Comparison of ENCODE assay signal across 19 cellular contexts in the genomic region with DNA sequence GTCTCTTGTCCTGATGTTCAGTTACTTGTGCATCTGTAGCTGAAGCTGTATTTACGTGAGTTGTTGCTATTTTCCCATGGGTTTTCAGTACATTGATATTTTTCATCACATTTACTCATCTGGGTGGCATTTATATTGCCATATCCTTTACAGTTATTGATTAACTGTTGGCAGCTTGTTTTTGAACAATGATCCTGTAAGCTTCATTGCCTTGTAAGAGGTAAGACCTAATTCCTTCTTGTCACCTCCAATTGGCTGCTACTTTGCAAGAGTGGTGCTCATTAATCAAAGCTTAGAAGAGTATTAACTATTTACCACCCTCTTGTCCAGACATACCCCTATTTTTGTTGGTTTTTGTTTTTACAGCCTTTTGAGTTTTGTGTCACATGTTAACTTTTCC.
"Had no signal": no experiment of that assay in that cellular context is flagged by ENCODE, and none has a peak within 500 bp of the region (broad histone marks: within the 10 kb centered on the region; RNA-seq: fewer than 3 reads in every experiment).

No MANE protein-coding gene starts in this region.

- H3K4me3 ChIP-seq: neural progenitor cell, ovary, right lobe of liver, tibial artery, upper lobe of right lung, vagina had no signal

- H3K27ac Mint-ChIP-seq: dendritic cell treated with granulocyte-macrophage colony-stimulating factor and Interleukin-4, amounts not matched to agents 40 ng/mL and 50 ng/mL, for 4 days; endodermal cell; neural progenitor cell; progenitor cell of endocrine pancreas; stimulated activated memory B cell treated with anti-CD40 and anti-IgM and Interleukin-4, amounts not matched to agents 10 μg/mL and 1 μg/mL and 100 μg/mL, for 72 hours; stimulated activated naive CD8-positive, alpha-beta T cell treated with anti-CD3 and anti-CD28 coated beads, Interleukin-15, Interleukin-2, amounts not matched to agents 100 ng/mL and 50 ng/mL, for 24 hours had no signal

- H3K4me1 Mint-ChIP-seq: endodermal cell; stimulated activated memory B cell treated with anti-CD40 and anti-IgM and Interleukin-4, amounts not matched to agents 10 μg/mL and 1 μg/mL and 100 μg/mL, for 72 hours had no signal

- H3K9me3 ChIP-seq: ovary, right lobe of liver, tibial artery, upper lobe of right lung, vagina had no signal

- DNase-seq: endodermal cell; erythroblast; foreskin keratinocyte; mammary epithelial cell; naive thymus-derived CD8-positive, alpha-beta T cell; nucleus accumbens; ovary; right lobe of liver; stimulated activated CD4-positive, alpha-beta T cell treated with anti-CD3 and anti-CD28 coated beads, Interleukin-4, amount 100 ng/mL, for 1 hour; stimulated activated CD8-positive, alpha-beta memory T cell treated with anti-CD3 and anti-CD28 coated beads, Interleukin-4, amount 100 ng/mL, for 48 hours; upper lobe of right lung had no signal

- H3K27ac ChIP-seq: foreskin keratinocyte, neural progenitor cell, ovary, right lobe of liver, tibial artery, upper lobe of right lung, vagina had no signal

- H3K27me3 ChIP-seq: foreskin keratinocyte, neural progenitor cell, ovary, right lobe of liver, tibial artery, upper lobe of right lung, vagina had no signal

- H3K36me3 ChIP-seq: neural progenitor cell, ovary had no signal

- H3K27me3 Mint-ChIP-seq: dendritic cell treated with granulocyte-macrophage colony-stimulating factor and Interleukin-4, amounts not matched to agents 40 ng/mL and 50 ng/mL, for 4 days; naive thymus-derived CD8-positive, alpha-beta T cell; progenitor cell of endocrine pancreas; stimulated activated memory B cell treated with anti-CD40 and anti-IgM and Interleukin-4, amounts not matched to agents 10 μg/mL and 1 μg/mL and 100 μg/mL, for 72 hours; stimulated activated naive CD8-positive, alpha-beta T cell treated with anti-CD3 and anti-CD28 coated beads, Interleukin-15, Interleukin-2, amounts not matched to agents 100 ng/mL and 50 ng/mL, for 24 hours had no signal

- H3K4me3 Mint-ChIP-seq: dendritic cell treated with granulocyte-macrophage colony-stimulating factor and Interleukin-4, amounts not matched to agents 40 ng/mL and 50 ng/mL, for 4 days; endodermal cell; naive thymus-derived CD8-positive, alpha-beta T cell; neural progenitor cell; stimulated activated memory B cell treated with anti-CD40 and anti-IgM and Interleukin-4, amounts not matched to agents 10 μg/mL and 1 μg/mL and 100 μg/mL, for 72 hours; stimulated activated naive CD8-positive, alpha-beta T cell treated with anti-CD3 and anti-CD28 coated beads, Interleukin-15, Interleukin-2, amounts not matched to agents 100 ng/mL and 50 ng/mL, for 24 hours had no signal

- ATAC-seq: foreskin keratinocyte; left lobe of liver; naive thymus-derived CD8-positive, alpha-beta T cell; right lobe of liver; stimulated activated memory B cell treated with anti-CD40 and anti-IgM and Interleukin-4, amounts not matched to agents 10 μg/mL and 1 μg/mL and 100 μg/mL, for 72 hours; upper lobe of right lung had no signal

- H3K9me3 Mint-ChIP-seq: dendritic cell treated with granulocyte-macrophage colony-stimulating factor and Interleukin-4, amounts not matched to agents 40 ng/mL and 50 ng/mL, for 4 days; naive thymus-derived CD8-positive, alpha-beta T cell; stimulated activated memory B cell treated with anti-CD40 and anti-IgM and Interleukin-4, amounts not matched to agents 10 μg/mL and 1 μg/mL and 100 μg/mL, for 72 hours; stimulated activated naive CD8-positive, alpha-beta T cell treated with anti-CD3 and anti-CD28 coated beads, Interleukin-15, Interleukin-2, amounts not matched to agents 100 ng/mL and 50 ng/mL, for 24 hours had no signal

- H3K4me1 ChIP-seq: foreskin keratinocyte, right lobe of liver, tibial artery, upper lobe of right lung, vagina had no signal
